In genomic region chr5:143347698-143348344, GRCh38 we compare ENCODE assay signal across 16 cellular contexts. TPM values are rescaled to one million over a fixed set of nuclear protein-coding genes. Genes with fewer than 3 reads are reported as not detected.
A peak's percentile ranks its signal among the peaks of the same experiment; 100 is the strongest.
DNase-seq lines count a peak whose midpoint lies in the region; ATAC-seq and TF ChIP-seq lines count a peak whose summit lies in the region.
"Had no signal": no experiment of that assay in that cellular context is flagged by ENCODE, and none has a peak within 500 bp of the region (broad histone marks: within the 10 kb centered on the region; RNA-seq: fewer than 3 reads in every experiment).

No MANE protein-coding gene starts in this region.

- H3K4me3 Mint-ChIP-seq in GM23338: no peak overlapping the region
- no peak overlapping the region for H3K4me3 Mint-ChIP-seq in neural progenitor cell
- H3K4me3 Mint-ChIP-seq: brain had no signal

- no peak overlapping the region for H3K4me3 ChIP-seq in A673 (ENCODE audit: low read depth, low read length, poor library complexity, severe bottlenecking)
- H3K4me3 ChIP-seq in GM23338: no peak overlapping the region
- no peak overlapping the region for H3K4me3 ChIP-seq in heart right ventricle
- no peak overlapping the region for H3K4me3 ChIP-seq in neural progenitor cell
- H3K4me3 ChIP-seq: K562, left lung had no signal

- CTCF ChIA-PET in A673 (lab: Charles Lee): no interaction called here

- no peak for DNase-seq in A673 (ENCODE audit: low spot score)
- no peak for DNase-seq in GM23338 (ENCODE audit: low spot score)
- DNase-seq in heart right ventricle: no peak
- DNase-seq in neural progenitor cell (ENCODE audit: low spot score): no peak
- DNase-seq in hepatic stellate cell (ENCODE audit: low spot score): no peak
- no peak for DNase-seq in NCI-H510A treated with DMSO at 0.1 percent for 48 hours (lab: John Stamatoyannopoulos, UW)
- DNase-seq in stimulated activated naive CD4-positive, alpha-beta T cell (lab: John Stamatoyannopoulos, UW): no peak
- DNase-seq: effector CD4-positive, alpha-beta T cell; left lung; naive thymus-derived CD8-positive, alpha-beta T cell; NCI-H1417; SHP77 treated with DMSO at 0.1 percent for 48 hours; stimulated activated CD4-positive, alpha-beta T cell treated with anti-CD3 and anti-CD28 coated beads, Interleukin-2, amount 100 ng/mL, for 48 hours had no signal

- H3K27ac Mint-ChIP-seq in GM23338: peak overlapping the region; percentile 47; the same call in 1 of the 2 replicates
- no peak overlapping the region for H3K27ac Mint-ChIP-seq in neural progenitor cell

- H3K36me3 ChIP-seq in A673 (ENCODE audit: insufficient read depth, low read length, poor library complexity, severe bottlenecking) (no peaks in the 10 kb centered on the region), GM23338 (ENCODE audit: insufficient read depth) (no peaks in the 10 kb centered on the region), heart right ventricle (no peaks in the 10 kb centered on the region), neural progenitor cell (no peaks in the 10 kb centered on the region)
- H3K36me3 ChIP-seq: left lung had no signal

- H2AFZ ChIP-seq in GM23338: 0 out of 2 replicates have a peak overlapping the region, but pooled peaks have one; percentile 1
- H2AFZ ChIP-seq in neural progenitor cell (replicated peaks): peak overlapping the region; percentile 68

- H3K4me1 ChIP-seq in A673 (ENCODE audit: insufficient read depth, low read length, poor library complexity, severe bottlenecking) (peaks cover 20% of the 10 kb centered on the region), GM23338 (ENCODE audit: insufficient read depth) (no peaks in the 10 kb centered on the region), heart right ventricle (peaks cover 4 to 100% (median 89%) of the 10 kb centered on the region in 9 donors), neural progenitor cell (no peaks in the 10 kb centered on the region)

- WGBS in heart right ventricle, 2 donors: 38 to 52% methylated on average over 3 of the region's 3 CpGs

- no peaks in the 10 kb centered on the region for H3K27me3 Mint-ChIP-seq in GM23338 (ENCODE audit: insufficient read depth, low read depth, poor library complexity)
- no peaks in the 10 kb centered on the region for H3K27me3 Mint-ChIP-seq in neural progenitor cell (ENCODE audit: insufficient read depth, low read depth)
- H3K27me3 Mint-ChIP-seq: brain; naive thymus-derived CD8-positive, alpha-beta T cell had no signal

- POLR2A ChIA-PET in A673 (lab: Charles Lee; ENCODE audit: low non-redundant PET): no interaction called here

- ATAC-seq in GM23338: no peak
- peak in 6 of 8 donors; percentile 9 to 66 (median 40) for ATAC-seq in heart right ventricle
- ATAC-seq in HG02840 (IDR thresholded peaks at IDR 0.05; ENCODE audit: low FRiP score, unreplicated experiment): no peak
- ATAC-seq: K562; left lung; naive thymus-derived CD8-positive, alpha-beta T cell had no signal

- no peaks in the 10 kb centered on the region; the same call in 1 of the 2 replicates for H3K9me2 ChIP-seq in GM23338 (ENCODE audit: insufficient read depth)

- no peaks in the 10 kb centered on the region for H3K27me3 ChIP-seq in A673 (replicated peaks; ENCODE audit: insufficient read depth, low read depth, low read length, poor library complexity)
- no peaks in the 10 kb centered on the region for H3K27me3 ChIP-seq in GM23338 (ENCODE audit: insufficient read depth)
- H3K27me3 ChIP-seq in heart right ventricle: no peaks in the 10 kb centered on the region
- no peaks in the 10 kb centered on the region for H3K27me3 ChIP-seq in neural progenitor cell
- H3K27me3 ChIP-seq: left lung had no signal

- H3K79me2 ChIP-seq in GM23338 (replicated peaks; ENCODE audit: insufficient read depth) (no peaks in the 10 kb centered on the region), neural progenitor cell (ENCODE audit: low read depth) (no peaks in the 10 kb centered on the region)

- no peaks in the 10 kb centered on the region for H3K36me3 Mint-ChIP-seq in GM23338 (ENCODE audit: low read depth)
- H3K36me3 Mint-ChIP-seq in neural progenitor cell: no peaks in the 10 kb centered on the region
- H3K36me3 Mint-ChIP-seq: brain had no signal

- H3K9ac ChIP-seq in neural progenitor cell: no peak overlapping the region

- H3K4me1 Mint-ChIP-seq in GM23338 (peaks cover 4% of the 10 kb centered on the region; the same call in 2 of the 3 replicates), neural progenitor cell (no peaks in the 10 kb centered on the region)

- H3F3A ChIP-seq in GM23338 (replicated peaks; ENCODE audit: low read depth): no peaks in the 10 kb centered on the region
- no peaks in the 10 kb centered on the region for H3F3A ChIP-seq in neural progenitor cell (ENCODE audit: low read depth)

- H4K20me1 ChIP-seq in GM23338 (replicated peaks; ENCODE audit: insufficient read depth) (no peaks in the 10 kb centered on the region), neural progenitor cell (ENCODE audit: low read depth) (no peaks in the 10 kb centered on the region)

- no peak for TF ChIP-seq CTCF in A673 (conservative IDR thresholded peaks at IDR 0.05; ENCODE audit: low read depth, low read length)
- no peak for TF ChIP-seq CTCF in GM23338 (conservative IDR thresholded peaks at IDR 0.05; ENCODE audit: low read depth in 2 of 2)
- TF ChIP-seq CTCF in heart right ventricle (IDR thresholded peaks at IDR 0.05): no peak
- TF ChIP-seq CTCF in neural progenitor cell (IDR thresholded peaks at IDR 0.05): no peak

- intact Hi-C loops in A673 (cut with micrococcal nuclease; ENCODE audit: unreplicated experiment): no loop called here
- intact Hi-C loops in heart right ventricle (cut with DNase I): loop anchor here in 1 of 10 donors (5.0 kb wide), 1 partner anchor 49 kb away; no protein-coding TSS in a partner anchor

- H3K9me3 ChIP-seq in A673 (ENCODE audit: low read depth, low read length, poor library complexity, severe bottlenecking) (no peaks in the 10 kb centered on the region), heart right ventricle (no peaks in the 10 kb centered on the region), neural progenitor cell (ENCODE audit: low read depth) (no peaks in the 10 kb centered on the region)
- H3K9me3 ChIP-seq: left lung had no signal

- H3K4me2 ChIP-seq in GM23338 (no peak overlapping the region), neural progenitor cell (no peak overlapping the region)

- H3K27ac ChIP-seq in A673 (ENCODE audit: low read depth, low read length, poor library complexity, severe bottlenecking) (peak overlapping the region; percentile 22), GM23338 (ENCODE audit: low read depth) (no peak overlapping the region), heart right ventricle (peak overlapping the region in 7 of 10 donors; percentile 4 to 73 (median 46)), neural progenitor cell (no peak overlapping the region)

- no TSS peak for BruUV-seq in A673 (replicated peaks; lab: Mats Ljungman, UMichigan)

- H3K9me3 Mint-ChIP-seq in GM23338 (no peaks in the 10 kb centered on the region), neural progenitor cell (no peaks in the 10 kb centered on the region)
- H3K9me3 Mint-ChIP-seq: brain; naive thymus-derived CD8-positive, alpha-beta T cell had no signal

TF ChIP-seq in GM23338, 12 proteins besides CTCF, POLR2A, EP300 and RAD21 (continues in another document):
- TF ChIP-seq ETS1 (IDR thresholded peaks at IDR 0.05) (no peak), ZNF114 (CRISPR knock-in tag; IDR thresholded peaks at IDR 0.05) (no peak), CREB1 (CRISPR knock-in tag; IDR thresholded peaks at IDR 0.05; ENCODE audit: low read depth) (no peak), REST (IDR thresholded peaks at IDR 0.05; ENCODE audit: unreplicated experiment) (no peak), POLR2AphosphoS5 (IDR thresholded peaks at IDR 0.05; ENCODE audit: low read depth) (no peak), EZH2 (IDR thresholded peaks at IDR 0.05; ENCODE audit: low read depth, unreplicated experiment) (no peak), EZH2phosphoT487 (IDR thresholded peaks at IDR 0.05; ENCODE audit: unreplicated experiment) (no peak), JUNB (IDR thresholded peaks at IDR 0.05; ENCODE audit: unreplicated experiment) (no peak), STAT1 (IDR thresholded peaks at IDR 0.05; ENCODE audit: unreplicated experiment) (no peak)

RNA-seq across cellular contexts. Expression of gene NR3C1, which starts 55.7 kb away (rescaled TPM):
- total RNA-seq in A673 (2021) (12.7 and 15.3 TPM in 2 replicates), heart right ventricle (10 to 100 TPM; 31.1 to 62.3 (median 47.6) TPM), neural progenitor cell (ENCODE audit: low replicate concordance) (0.17 and 0.37 TPM in 2 replicates)
- 2.4 and 4.6 TPM in 2 replicates for total RNA-seq in GM23338 (2014; rRNA removed; shearing (Covaris generic))
- polyA plus RNA-seq in GM23338 (2016; fragmentation: Nextera tagmentation; extraction: Ambion mirVana) (0.89 and 1.2 TPM in 2 replicates), heart right ventricle (10 to 100 TPM; 11.0 to 14.5 TPM)

Comparison
In these comparisons a context has a peak if more than half of its experiments do, and no peak if none do; other contexts are left out.
1. H3K27ac ChIP-seq: peak in A673 (single experiment) and heart right ventricle (7 of 10); none in GM23338 (single experiment) and neural progenitor cell (single experiment).
2. ATAC-seq: peak in heart right ventricle (6 of 8); none in GM23338 (single experiment) and HG02840 (single experiment).